ENCODE assay signal across 13 cellular contexts in the genomic region with DNA sequence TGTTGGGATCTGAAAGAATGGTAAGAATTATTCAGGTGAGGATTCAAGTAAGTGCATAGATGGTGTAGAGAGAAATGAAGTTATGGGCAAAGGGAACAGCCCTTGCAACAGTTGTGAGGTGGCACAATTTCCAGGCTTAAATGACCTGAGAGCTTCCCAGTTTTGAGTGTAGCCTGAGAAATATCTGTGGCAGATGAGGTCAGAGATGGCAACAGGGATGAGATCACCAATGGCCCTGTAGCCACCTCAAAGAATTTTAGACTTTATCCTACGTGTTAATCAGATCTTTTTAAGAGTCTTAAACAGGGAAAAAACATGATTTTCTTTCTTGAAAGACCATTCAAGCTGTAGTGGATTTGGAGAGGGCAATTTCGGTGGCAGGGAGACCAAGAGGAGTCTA. TPM values are rescaled to one million over a fixed set of nuclear protein-coding genes. Genes with fewer than 3 reads are reported as not detected.
DNase-seq lines count a peak whose midpoint lies in the region; ATAC-seq, FAIRE-seq and TF ChIP-seq lines count a peak whose summit lies in the region.
"Had no signal": no experiment of that assay in that cellular context is flagged by ENCODE, and none has a peak within 500 bp of the region (broad histone marks: within the 10 kb centered on the region; RNA-seq: fewer than 3 reads in every experiment).

No MANE protein-coding gene starts in this region.

- H3K36me3 ChIP-seq in Loucy (ENCODE audit: insufficient read depth, low read length) = no peaks in the 10 kb centered on the region
- peaks cover 0 to 10% of the 10 kb centered on the region in 2 experiments; a peak in 2 of 4 replicates for H3K36me3 ChIP-seq in GM12878 (ENCODE audit: control insufficient read depth in 2 of 2, insufficient read depth in 2 of 2, low read length in 1 of 2)
- H3K36me3 ChIP-seq in osteoblast (ENCODE audit: insufficient read depth, low read length) = peaks cover 5% of the 10 kb centered on the region
- peaks cover 0 to 8% (median 0%) of the 10 kb centered on the region in 4 donors for H3K36me3 ChIP-seq in esophagus muscularis mucosa

- H3K9me3 ChIP-seq in Loucy (ENCODE audit: insufficient read depth, low read depth, low read length) = no peaks in the 10 kb centered on the region
- H3K9me3 ChIP-seq in GM12878 (replicated peaks; ENCODE audit: control insufficient read depth, insufficient read depth, low read length) = no peaks in the 10 kb centered on the region
- no peaks in the 10 kb centered on the region for H3K9me3 ChIP-seq in osteoblast (ENCODE audit: low read depth, low read length)
- no peaks in the 10 kb centered on the region for H3K9me3 ChIP-seq in esophagus muscularis mucosa

- in situ Hi-C loops in GM12878 (cut with MboI) = no loop called here

- SMC1A ChIA-PET in GM12878 (lab: Charles Lee; ENCODE audit: uncharacterized antibody, unreplicated experiment) = no interaction called here

- RAD21 ChIA-PET in GM12878 (lab: Charles Lee; ENCODE audit: unreplicated experiment) = no interaction called here

- WGBS in GM12878 (ENCODE audit: insufficient coverage, insufficient replicate concordance, low lambda C conversion rate, missing lambda C conversion rate) = 87% methylated on average over 2 of the region's 2 CpGs
- WGBS in esophagus muscularis mucosa = 97% methylated on average over 2 of the region's 2 CpGs

- TF ChIP-seq EP300 in GM12878 (IDR thresholded peaks at IDR 0.05; ENCODE audit: borderline replicate concordance in 1 of 2, control insufficient read depth in 1 of 2, low read depth in 2 of 2, low read length in 2 of 2) (no peak), esophagus muscularis mucosa (IDR thresholded peaks at IDR 0.05) (no peak)

- no peaks in the 10 kb centered on the region for H3K9me3 Mint-ChIP-seq in T-helper 2 cell treated with Interferon-gamma antibody and Interleukin-4, amounts not matched to agents 5 μg/mL and 100 μg/mL, for 36 hours

- H3F3A ChIP-seq in Loucy (ENCODE audit: low read depth) = peaks cover 8% of the 10 kb centered on the region; the same call in 1 of the 2 replicates

- BruUV-seq in GM12878 (replicated peaks; lab: Mats Ljungman, UMichigan) = no TSS peak

- POLR2A ChIA-PET in GM12878 (lab: Charles Lee) = no interaction called here

- intact Hi-C loops in GM12878 (cut with micrococcal nuclease; ENCODE audit: unreplicated experiment) = loop anchor here (5.0 to 10.0 kb wide), 3 partner anchors 117 to 675 kb away; a partner anchor contains a TSS
- intact Hi-C loops in esophagus muscularis mucosa (cut with DNase I) = no loop called here

- H2AFZ ChIP-seq in Loucy (ENCODE audit: low read length) = no peak overlapping the region
- no peak overlapping the region for H2AFZ ChIP-seq in GM12878 (ENCODE audit: control insufficient read depth, low read depth, low read length)
- no peak overlapping the region for H2AFZ ChIP-seq in osteoblast (ENCODE audit: low read length)

- no peaks in the 10 kb centered on the region for H3K27me3 Mint-ChIP-seq in T-helper 2 cell treated with Interferon-gamma antibody and Interleukin-4, amounts not matched to agents 5 μg/mL and 100 μg/mL, for 36 hours (ENCODE audit: low read depth)

- H3K4me3 ChIP-seq in Loucy (ENCODE audit: low read length, poor library complexity, severe bottlenecking) (peak overlapping the region; percentile 89), GM12878 (peak overlapping the region; percentile 94; the same call in 1 of the 2 replicates), osteoblast (ENCODE audit: insufficient read depth, low read length) (no peak overlapping the region), esophagus muscularis mucosa (no peak overlapping the region)

- H3K9me2 ChIP-seq in Loucy (replicated peaks; ENCODE audit: low read depth, low read length) = no peaks in the 10 kb centered on the region

- no peak for DNase-seq in T-helper 2 cell treated with Interferon-gamma antibody and Interleukin-4, amounts not matched to agents 5 μg/mL and 100 μg/mL, for 36 hours (ENCODE audit: low spot score)
- DNase-seq in T-helper 2 cell = no peak
- no peak for DNase-seq in GM12878 (ENCODE audit: low read depth, low spot score)
- no peak for DNase-seq in osteoblast (ENCODE audit: insufficient read length, low spot score, missing footprints)
- no peak for DNase-seq in DMS 273 (lab: John Stamatoyannopoulos, UW; ENCODE audit: unreplicated experiment)
- no peak for DNase-seq in esophagus muscularis mucosa (ENCODE audit: extremely low spot score)
- no peak for DNase-seq in hypothalamus (lab: John Stamatoyannopoulos, UW)
- DNase-seq: activated CD4-positive, alpha-beta T cell treated with anti-CD3 and anti-CD28 coated beads, Interleukin-2, amount 50 U/mL, for 48 hours; NCI-H2029 treated with DMSO at 0.1 percent for 48 hours had no signal

- FAIRE-seq in GM12878 (lab: Jason Lieb, UNC) = no peak
- FAIRE-seq: keratinocyte had no signal

- H3K4me2 ChIP-seq in Loucy (ENCODE audit: low read depth, low read length, poor library complexity, severe bottlenecking) (peak overlapping the region; percentile 91), GM12878 (ENCODE audit: control insufficient read depth, insufficient read depth) (no peak overlapping the region), osteoblast (ENCODE audit: insufficient read depth, low read length) (no peak overlapping the region)

- H3K4me1 Mint-ChIP-seq in T-helper 2 cell treated with Interferon-gamma antibody and Interleukin-4, amounts not matched to agents 5 μg/mL and 100 μg/mL, for 36 hours (ENCODE audit: low read depth) = peaks cover 44% of the 10 kb centered on the region

- CTCF ChIA-PET in GM12878 (lab: Yijun Ruan, JAX) = interaction anchor here (1.4 to 15.2 kb wide), 2 partner anchors 20 to 210 kb away, joined by 5 to 328 read pairs; no protein-coding TSS in a partner anchor

- TF ChIP-seq POLR2A in GM12878 (IDR thresholded peaks at IDR 0.05; ENCODE audit: low read depth, low read length) (no peak), esophagus muscularis mucosa (IDR thresholded peaks at IDR 0.05; ENCODE audit: low read depth) (no peak)

- H3K27ac ChIP-seq in GM12878 (ENCODE audit: control insufficient read depth, insufficient read depth) = no peak overlapping the region
- peak overlapping the region; percentile 1 for H3K27ac ChIP-seq in osteoblast (ENCODE audit: low read depth, low read length)
- no peak overlapping the region for H3K27ac ChIP-seq in esophagus muscularis mucosa (replicated peaks in 1 of 4)
- H3K27ac ChIP-seq: RWPE1 had no signal

- peak overlapping the region; percentile 61 for H3K27ac Mint-ChIP-seq in T-helper 2 cell treated with Interferon-gamma antibody and Interleukin-4, amounts not matched to agents 5 μg/mL and 100 μg/mL, for 36 hours

- peak overlapping the region; percentile 97 for H3K4me3 Mint-ChIP-seq in T-helper 2 cell treated with Interferon-gamma antibody and Interleukin-4, amounts not matched to agents 5 μg/mL and 100 μg/mL, for 36 hours

- no peak for TF ChIP-seq RAD21 in GM12878 (IDR thresholded peaks at IDR 0.05; ENCODE audit: insufficient read depth, low read depth, low read length)

- H3K79me2 ChIP-seq in Loucy (ENCODE audit: insufficient read depth, low read length) (peaks cover 52% of the 10 kb centered on the region), GM12878 (ENCODE audit: control insufficient read depth, insufficient read depth, low read length) (peaks cover 45% of the 10 kb centered on the region), osteoblast (ENCODE audit: insufficient read depth, low read length) (peaks cover 51% of the 10 kb centered on the region)

- TF ChIP-seq CTCF in Loucy (conservative IDR thresholded peaks at IDR 0.05; ENCODE audit: low read length) = no peak
- no peak for TF ChIP-seq CTCF in GM12878 (IDR thresholded peaks at IDR 0.05 in 2 of 3, conservative IDR thresholded peaks at IDR 0.05 in 1 of 3; ENCODE audit: control insufficient read depth in 2 of 3, extremely low read depth in 1 of 3, insufficient read depth in 1 of 3, low read depth in 3 of 3, low read length in 3 of 3)
- no peak for TF ChIP-seq CTCF in osteoblast (IDR thresholded peaks at IDR 0.05; ENCODE audit: extremely low read depth, low read depth, low read length)
- TF ChIP-seq CTCF in esophagus muscularis mucosa (IDR thresholded peaks at IDR 0.05) = no peak

- peak overlapping the region; percentile 97 for H3K9ac ChIP-seq in Loucy (ENCODE audit: low read depth, low read length, poor library complexity, severe bottlenecking)
- H3K9ac ChIP-seq in GM12878 (ENCODE audit: control insufficient read depth, insufficient read depth, low read length) = no peak overlapping the region

- no peak for ATAC-seq in GM12878
- ATAC-seq: esophagus mucosa had no signal

- H3K36me3 Mint-ChIP-seq in T-helper 2 cell treated with Interferon-gamma antibody and Interleukin-4, amounts not matched to agents 5 μg/mL and 100 μg/mL, for 36 hours (ENCODE audit: low read depth) = peaks cover 33% of the 10 kb centered on the region

- H4K20me1 ChIP-seq in Loucy (ENCODE audit: insufficient read depth, low read length, poor library complexity, severe bottlenecking) (peaks cover 19% of the 10 kb centered on the region), GM12878 (ENCODE audit: control insufficient read depth, insufficient read depth) (no peaks in the 10 kb centered on the region), osteoblast (ENCODE audit: insufficient read depth, low read length) (peaks cover 14% of the 10 kb centered on the region)

- H3K27me3 ChIP-seq in Loucy (ENCODE audit: insufficient read depth, low read length, poor library complexity, severe bottlenecking) (no peaks in the 10 kb centered on the region), GM12878 (replicated peaks in 1 of 2; ENCODE audit: control insufficient read depth in 2 of 2, insufficient read depth in 2 of 2, low read length in 1 of 2) (no peaks in the 10 kb centered on the region), osteoblast (ENCODE audit: insufficient read depth, low read length) (no peaks in the 10 kb centered on the region), esophagus muscularis mucosa (no peaks in the 10 kb centered on the region)

- H3K4me1 ChIP-seq in Loucy (ENCODE audit: insufficient read depth, low read length, poor library complexity, severe bottlenecking) (peaks cover 34% of the 10 kb centered on the region), GM12878 (ENCODE audit: control insufficient read depth, insufficient read depth, low read length) (peaks cover 19% of the 10 kb centered on the region), osteoblast (ENCODE audit: insufficient read depth, low read length) (peaks cover 28% of the 10 kb centered on the region), esophagus muscularis mucosa (peaks cover 25 to 38% (median 34%) of the 10 kb centered on the region in 4 donors)

RNA-seq across cellular contexts. Expression of a gene that starts 1.9 kb away (rescaled TPM):
- total RNA-seq in GM12878 (2013; cell fraction: nucleolus; rRNA removed) = 35.2 and 43.8 TPM in 2 replicates
- 11.4 and 12.9 TPM in 2 replicates for total RNA-seq in GM12878 (2014; rRNA removed)
- 14.1 and 15.4 TPM in 2 replicates for total RNA-seq in GM12878 (2014; rRNA removed; fragmentation: Illumina TruSeq; extraction: Trizol)
- 17.4 and 19.8 TPM in 2 replicates for total RNA-seq in GM12878 (2021)
- polyA plus RNA-seq in GM12878 (2011; ENCODE audit: low read depth) = 4.2 TPM
- 16.7 and 23.1 TPM in 2 replicates for polyA plus RNA-seq in GM12878 (2011; rRNA removed)
- polyA plus RNA-seq in GM12878 (2011; cell fraction: cytosol; rRNA removed) = 22.4 and 23.1 TPM in 2 replicates
- polyA plus RNA-seq in GM12878 (2011; cell fraction: nucleus; rRNA removed) = 19.7 and 22.8 TPM in 2 replicates
- polyA plus RNA-seq in GM12878 (2012) = 8.1 and 8.7 TPM in 2 replicates
- 14.4 and 14.6 TPM in 2 replicates for polyA plus RNA-seq in GM12878 (2014; fragmentation: Illumina TruSeq; extraction: Trizol)
- polyA plus RNA-seq in GM12878 (2014; fragmentation: Nextera tagmentation; extraction: Ambion mirVana) = 1 to 10 TPM; 3.5 TPM
- 17.0 and 17.3 TPM in 2 replicates for polyA plus RNA-seq in GM12878 (2014; rRNA removed)
- polyA plus RNA-seq in GM12878 (2016; fragmentation: Nextera tagmentation; extraction: Ambion mirVana) = 10 to 100 TPM in 1 of 2 experiments, 1 to 10 TPM in 1; 8.5 to 10.0 TPM
- polyA minus RNA-seq in GM12878 (2011; rRNA and poly(A)+ RNA removed) = 51.8 and 55.2 TPM in 2 replicates
- polyA minus RNA-seq in GM12878 (2011; cell fraction: cytosol; rRNA and poly(A)+ RNA removed) = 8.6 and 12.0 TPM in 2 replicates
- 23.6 and 38.2 TPM in 2 replicates for polyA minus RNA-seq in GM12878 (2011; cell fraction: nucleus; rRNA and poly(A)+ RNA removed)
- total RNA-seq in osteoblast = 14.1 and 14.8 TPM in 2 replicates
- total RNA-seq in esophagus muscularis mucosa = 10 to 100 TPM in 3 of 4 donors, 1 to 10 TPM in 1; 8.7 to 19.1 (median 15.9) TPM

Comparison
In these comparisons a context has a peak if more than half of its experiments do, and no peak if none do; other contexts are left out.
1. H3K4me3 ChIP-seq: peak in Loucy (single experiment) and GM12878 (single experiment); none in osteoblast (single experiment) and esophagus muscularis mucosa (0 of 4).